Comparison of ENCODE assay signal across 8 cellular contexts in genomic region chr4:152778656-152779512, GRCh38. TPM values are rescaled to one million over a fixed set of nuclear protein-coding genes. Genes with fewer than 3 reads are reported as not detected.
DNase-seq lines count a peak whose midpoint lies in the region.

No MANE protein-coding gene starts in this region.

- peak overlapping the region; percentile 87 for H3K9ac ChIP-seq in Karpas-422 (ENCODE audit: low read length)

- peaks cover 15% of the 10 kb centered on the region for H3K36me3 Mint-ChIP-seq in activated CD4-positive, alpha-beta T cell treated with anti-CD3 and anti-CD28 coated beads, Interleukin-2, amount 10 ng/mL, durations not matched to agents 7 days and 5 days (ENCODE audit: low read depth)

- peak overlapping the region; percentile 94 for H3K4me3 Mint-ChIP-seq in activated CD4-positive, alpha-beta T cell treated with anti-CD3 and anti-CD28 coated beads, Interleukin-2, amount 10 ng/mL, durations not matched to agents 7 days and 5 days

- peaks cover 46% of the 10 kb centered on the region for H3K79me2 ChIP-seq in Karpas-422 (ENCODE audit: low read length)

- H3K4me2 ChIP-seq in Karpas-422 (ENCODE audit: low read depth, low read length, poor library complexity, severe bottlenecking): peak overlapping the region; percentile 85

- H3K4me3 ChIP-seq in Karpas-422 (ENCODE audit: low read length): peak overlapping the region; percentile 92
- peak overlapping the region; percentile 96 for H3K4me3 ChIP-seq in effector memory CD4-positive, alpha-beta T cell (ENCODE audit: insufficient read depth, low read depth, low read length, poor library complexity, severe bottlenecking)

- peaks cover 41% of the 10 kb centered on the region for H3K4me1 Mint-ChIP-seq in activated CD4-positive, alpha-beta T cell treated with anti-CD3 and anti-CD28 coated beads, Interleukin-2, amount 10 ng/mL, durations not matched to agents 7 days and 5 days

- H3K9me3 ChIP-seq in Karpas-422 (ENCODE audit: low read length): no peaks in the 10 kb centered on the region
- H3K9me3 ChIP-seq in effector memory CD4-positive, alpha-beta T cell (ENCODE audit: control insufficient read depth, low read length): no peaks in the 10 kb centered on the region

- H3K36me3 ChIP-seq in Karpas-422 (ENCODE audit: insufficient read depth, low read length): no peaks in the 10 kb centered on the region
- no peaks in the 10 kb centered on the region for H3K36me3 ChIP-seq in effector memory CD4-positive, alpha-beta T cell (ENCODE audit: control insufficient read depth, insufficient read depth, low read length)

- H3K27ac ChIP-seq in Karpas-422 (ENCODE audit: low read length): 0 out of 2 replicates have a peak overlapping the region, but pooled peaks have one; percentile 10
- peak overlapping the region; percentile 88 for H3K27ac ChIP-seq in effector memory CD4-positive, alpha-beta T cell (ENCODE audit: insufficient read depth, low read length, poor library complexity, severe bottlenecking)

- no peaks in the 10 kb centered on the region for H3K27me3 ChIP-seq in Karpas-422 (ENCODE audit: low read length)
- no peaks in the 10 kb centered on the region for H3K27me3 ChIP-seq in effector memory CD4-positive, alpha-beta T cell (replicated peaks; ENCODE audit: control insufficient read depth, insufficient read depth, low read length, poor library complexity, severe bottlenecking)

- POLR2A ChIA-PET in activated CD4-positive, alpha-beta T cell treated with anti-CD3 and anti-CD28 coated beads, Interleukin-2, amount 10 ng/mL, durations not matched to agents 7 days and 5 days (lab: Charles Lee): interaction anchor here (0.6 to 0.7 kb wide), 2 partner anchors 65 to 81 kb away, joined by 3 to 7 read pairs; no protein-coding TSS in a partner anchor

- CTCF ChIA-PET in activated CD4-positive, alpha-beta T cell treated with anti-CD3 and anti-CD28 coated beads, Interleukin-2, amount 10 ng/mL, durations not matched to agents 7 days and 5 days (lab: Charles Lee): interaction anchor here (0.7 to 2.6 kb wide), 9 partner anchors 10 to 343 kb away, joined by 3 to 20 read pairs (median 3); no protein-coding TSS in a partner anchor

- peaks cover 44% of the 10 kb centered on the region for H3K4me1 ChIP-seq in Karpas-422 (ENCODE audit: low read length)
- H3K4me1 ChIP-seq in effector memory CD4-positive, alpha-beta T cell (ENCODE audit: control insufficient read depth, insufficient read depth, low read length, poor library complexity, severe bottlenecking): peaks cover 9% of the 10 kb centered on the region

- H3K27ac Mint-ChIP-seq in activated CD4-positive, alpha-beta T cell treated with anti-CD3 and anti-CD28 coated beads, Interleukin-2, amount 10 ng/mL, durations not matched to agents 7 days and 5 days: peak overlapping the region; percentile 93

- H4K20me1 ChIP-seq in Karpas-422 (ENCODE audit: insufficient read depth, low read depth, low read length): peaks cover 15% of the 10 kb centered on the region; the same call in 1 of the 2 replicates

- no peaks in the 10 kb centered on the region for H3K9me3 Mint-ChIP-seq in activated CD4-positive, alpha-beta T cell treated with anti-CD3 and anti-CD28 coated beads, Interleukin-2, amount 10 ng/mL, durations not matched to agents 7 days and 5 days

- peak overlapping the region; percentile 88 for H2AFZ ChIP-seq in Karpas-422 (ENCODE audit: low read length)

- DNase-seq in NK-92 treated with Interleukin-12 subunit alpha and Interleukin-12 subunit beta, amount 100 ng/mL, for 24 hours (lab: John Stamatoyannopoulos, UW): peak; percentile 41
- DNase-seq in NK-92 (lab: John Stamatoyannopoulos, UW; ENCODE audit: unreplicated experiment) (no peak), Karpas-422 (peak; percentile 78), medulla oblongata (ENCODE audit: extremely low spot score) (peak; percentile 62), retina (no peak)
- peak; percentile 31 for DNase-seq in activated CD4-positive, alpha-beta T cell treated with anti-CD3 and anti-CD28 coated beads, Interleukin-2, amount 10 ng/mL, durations not matched to agents 7 days and 5 days
- DNase-seq in effector memory CD4-positive, alpha-beta T cell: no peak
- DNase-seq in stimulated activated CD8-positive, alpha-beta memory T cell treated with anti-CD3 and anti-CD28 coated beads, Interleukin-15, amount 100 ng/mL, for 4 hours (ENCODE audit: low read depth in 2 of 2): peak; percentile 3 to 7

- peaks cover 29% of the 10 kb centered on the region for H3K27me3 Mint-ChIP-seq in activated CD4-positive, alpha-beta T cell treated with anti-CD3 and anti-CD28 coated beads, Interleukin-2, amount 10 ng/mL, durations not matched to agents 7 days and 5 days

- no peaks in the 10 kb centered on the region for H3K9me2 ChIP-seq in Karpas-422 (replicated peaks; ENCODE audit: insufficient read depth, low read length)

RNA-seq across cellular contexts. Expression of gene TIGD4, which starts 0.6 kb away (rescaled TPM):
- 3.1 TPM in 1 of 2 replicates, not detected in the other for total RNA-seq in Karpas-422 (2014; rRNA removed; shearing (Covaris generic); ENCODE audit: low replicate concordance)
- total RNA-seq in activated CD4-positive, alpha-beta T cell treated with anti-CD3 and anti-CD28 coated beads, Interleukin-2, amount 10 ng/mL, durations not matched to agents 7 days and 5 days: under 1 TPM; 0.12 to 0.25 TPM

RNA-seq across cellular contexts. Expression of gene ARFIP1, which starts 0.9 kb away (rescaled TPM):
- 81.7 and 90.2 TPM in 2 replicates for total RNA-seq in Karpas-422 (2014; rRNA removed; shearing (Covaris generic); ENCODE audit: low replicate concordance)
- 10 to 100 TPM; 16.8 to 19.5 TPM for total RNA-seq in activated CD4-positive, alpha-beta T cell treated with anti-CD3 and anti-CD28 coated beads, Interleukin-2, amount 10 ng/mL, durations not matched to agents 7 days and 5 days

Comparison
In these comparisons a context has a peak if more than half of its experiments do, and no peak if none do; other contexts are left out.
1. DNase-seq: peak in NK-92 treated with Interleukin-12 subunit alpha and Interleukin-12 subunit beta, amount 100 ng/mL, for 24 hours (single experiment), Karpas-422 (single experiment), activated CD4-positive, alpha-beta T cell treated with anti-CD3 and anti-CD28 coated beads, Interleukin-2, amount 10 ng/mL, durations not matched to agents 7 days and 5 days (single experiment), medulla oblongata (single experiment) and stimulated activated CD8-positive, alpha-beta memory T cell treated with anti-CD3 and anti-CD28 coated beads, Interleukin-15, amount 100 ng/mL, for 4 hours (2 of 2); none in NK-92 (single experiment), effector memory CD4-positive, alpha-beta T cell (0 of 3) and retina (single experiment).